Comparison of ENCODE assay signal across 32 cellular contexts in genomic region chr1:171636141-171636540, GRCh38. TPM values are rescaled to one million over a fixed set of nuclear protein-coding genes. Genes with fewer than 3 reads are reported as not detected.
DNase-seq lines count a peak whose midpoint lies in the region; ATAC-seq and TF ChIP-seq lines count a peak whose summit lies in the region.
"Had no signal": no experiment of that assay in that cellular context is flagged by ENCODE, and none has a peak within 500 bp of the region (broad histone marks: within the 10 kb centered on the region; RNA-seq: fewer than 3 reads in every experiment).

No MANE protein-coding gene starts in this region.

- ATAC-seq in GM19397 (IDR thresholded peaks at IDR 0.05; ENCODE audit: unreplicated experiment) = no peak
- ATAC-seq: body of pancreas; CD8-positive, alpha-beta T cell; left lung; right cardiac atrium had no signal

- H3K36me3 ChIP-seq in HEK293 (ENCODE audit: control insufficient read depth in 2 of 2, insufficient read depth in 1 of 2, low read length in 2 of 2) (no peaks in the 10 kb centered on the region), adipocyte (ENCODE audit: control insufficient read depth, insufficient read depth, low read length, severe bottlenecking) (no peaks in the 10 kb centered on the region), ascending aorta (no peaks in the 10 kb centered on the region)
- H3K36me3 ChIP-seq: BE2C, left lung, neutrophil, thyroid gland, vagina had no signal

- DNase-seq in EH (ENCODE audit: low read depth) (peak; percentile 16), adipocyte (ENCODE audit: low read depth) (peak; percentile 7), iPS-NIHi7 (ENCODE audit: extremely low spot score) (peak; percentile 55), ascending aorta (ENCODE audit: low spot score in 2 of 2) (no peak)
- DNase-seq in stimulated activated CD4-positive, alpha-beta T cell treated with anti-CD3 and anti-CD28 coated beads, Interleukin-2, amount 100 ng/mL, for 48 hours = no peak
- DNase-seq in activated naive CD4-positive, alpha-beta T cell treated with anti-CD3 and anti-CD28 coated beads for 36 hours = no peak
- DNase-seq: activated CD4-positive, alpha-beta T cell treated with anti-CD3 and anti-CD28 coated beads, Interleukin-2, amount 10 ng/mL, durations not matched to agents 7 days and 5 days; activated naive CD4-positive, alpha-beta T cell; activated T-cell treated with anti-CD3 and anti-CD28 coated beads, Interleukin-2, amount 50 U/mL, for 1 hour; BE2C; body of pancreas; CD8-positive, alpha-beta T cell; left lung; mesendoderm; MV-4-11; NCI-H1436; NCI-H2081 treated with DMSO at 0.1 percent for 48 hours; NCI-H226; NCI-H526 treated with DMSO at 0.1 percent for 48 hours; NK-92 treated with Interleukin-12 subunit alpha and Interleukin-12 subunit beta, amount 100 ng/mL, for 24 hours; PC-9; posterior cingulate gyrus; right cardiac atrium; SHP77; thyroid gland had no signal

- no peak overlapping the region for H3K4me3 ChIP-seq in HEK293 (ENCODE audit: low read depth, low read length)
- no peak overlapping the region for H3K4me3 ChIP-seq in adipocyte (ENCODE audit: low read length)
- H3K4me3 ChIP-seq in ascending aorta = no peak overlapping the region
- H3K4me3 ChIP-seq: body of pancreas, left lung, PC-9, thyroid gland, vagina had no signal

- no peak overlapping the region for H3K4me3 Mint-ChIP-seq in activated naive CD4-positive, alpha-beta T cell treated with anti-CD3 and anti-CD28 coated beads for 36 hours
- H3K4me3 Mint-ChIP-seq: activated CD4-positive, alpha-beta T cell treated with anti-CD3 and anti-CD28 coated beads, Interleukin-2, amount 10 ng/mL, durations not matched to agents 7 days and 5 days; CD8-positive, alpha-beta T cell had no signal

- H3K4me1 Mint-ChIP-seq in activated naive CD4-positive, alpha-beta T cell treated with anti-CD3 and anti-CD28 coated beads for 36 hours (ENCODE audit: low read depth) = no peaks in the 10 kb centered on the region
- H3K4me1 Mint-ChIP-seq: activated CD4-positive, alpha-beta T cell treated with anti-CD3 and anti-CD28 coated beads, Interleukin-2, amount 10 ng/mL, durations not matched to agents 7 days and 5 days had no signal

- H3K9me3 ChIP-seq in HEK293 (ENCODE audit: control insufficient read depth, insufficient read depth, low read depth, low read length) (no peaks in the 10 kb centered on the region), adipocyte (ENCODE audit: control insufficient read depth, low read length) (no peaks in the 10 kb centered on the region), ascending aorta (no peaks in the 10 kb centered on the region)
- H3K9me3 ChIP-seq: BE2C, body of pancreas, left lung, neutrophil, thyroid gland, vagina had no signal

- H3K27ac Mint-ChIP-seq in activated naive CD4-positive, alpha-beta T cell treated with anti-CD3 and anti-CD28 coated beads for 36 hours = no peak overlapping the region
- H3K27ac Mint-ChIP-seq: activated CD4-positive, alpha-beta T cell treated with anti-CD3 and anti-CD28 coated beads, Interleukin-2, amount 10 ng/mL, durations not matched to agents 7 days and 5 days; CD8-positive, alpha-beta T cell had no signal

- intact Hi-C loops in ascending aorta (cut with DNase I) = no loop called here
- intact Hi-C loops in activated naive CD4-positive, alpha-beta T cell treated with anti-CD3 and anti-CD28 coated beads for 36 hours (cut with micrococcal nuclease) = no loop called here

- CTCF ChIA-PET in HEK293 (lab: Yijun Ruan, JAX) = interaction anchor here (2.4 kb wide), 1 partner anchor 9 kb away, joined by 12 read pairs; no protein-coding TSS in a partner anchor
- CTCF ChIA-PET in activated naive CD4-positive, alpha-beta T cell treated with anti-CD3 and anti-CD28 coated beads for 36 hours (lab: Charles Lee) = interaction anchor here (1.4 kb wide), 1 partner anchor 9 kb away, joined by 6 read pairs; no protein-coding TSS in a partner anchor

- no peaks in the 10 kb centered on the region for H3K36me3 Mint-ChIP-seq in activated naive CD4-positive, alpha-beta T cell treated with anti-CD3 and anti-CD28 coated beads for 36 hours (ENCODE audit: low read depth)
- H3K36me3 Mint-ChIP-seq: CD8-positive, alpha-beta T cell had no signal

- no peaks in the 10 kb centered on the region for H3K27me3 Mint-ChIP-seq in activated naive CD4-positive, alpha-beta T cell treated with anti-CD3 and anti-CD28 coated beads for 36 hours (ENCODE audit: low read depth)
- H3K27me3 Mint-ChIP-seq: activated CD4-positive, alpha-beta T cell treated with anti-CD3 and anti-CD28 coated beads, Interleukin-2, amount 10 ng/mL, durations not matched to agents 7 days and 5 days had no signal

- H3K27ac ChIP-seq in HEK293 (ENCODE audit: extremely low read depth, low read depth, low read length) = no peak overlapping the region
- H3K27ac ChIP-seq in ascending aorta = no peak overlapping the region
- H3K27ac ChIP-seq: body of pancreas, left lung, neutrophil, PC-9, thyroid gland, vagina had no signal

- no peaks in the 10 kb centered on the region for H3K9me3 Mint-ChIP-seq in activated naive CD4-positive, alpha-beta T cell treated with anti-CD3 and anti-CD28 coated beads for 36 hours
- H3K9me3 Mint-ChIP-seq: activated CD4-positive, alpha-beta T cell treated with anti-CD3 and anti-CD28 coated beads, Interleukin-2, amount 10 ng/mL, durations not matched to agents 7 days and 5 days; CD8-positive, alpha-beta T cell had no signal

- no peak overlapping the region for H3K9ac ChIP-seq in adipocyte (ENCODE audit: low read length)

- POLR2A ChIA-PET in HEK293 (lab: Yijun Ruan, JAX) = no interaction called here

- no peak for TF ChIP-seq CTCF in HEK293 (tag by site-specific recombination; IDR thresholded peaks at IDR 0.05)
- TF ChIP-seq CTCF in ascending aorta (IDR thresholded peaks at IDR 0.05) = no peak

- H3K27me3 ChIP-seq in adipocyte (replicated peaks; ENCODE audit: control insufficient read depth, insufficient read depth, low read length) (no peaks in the 10 kb centered on the region), ascending aorta (no peaks in the 10 kb centered on the region)
- H3K27me3 ChIP-seq: body of pancreas, left lung, neutrophil, thyroid gland, vagina had no signal

- H3K4me1 ChIP-seq in HEK293 (ENCODE audit: control insufficient read depth, insufficient read depth, low read length) = no peaks in the 10 kb centered on the region
- H3K4me1 ChIP-seq in adipocyte (ENCODE audit: control insufficient read depth, insufficient read depth, low read length) = peaks cover 23% of the 10 kb centered on the region
- no peaks in the 10 kb centered on the region for H3K4me1 ChIP-seq in ascending aorta
- H3K4me1 ChIP-seq: BE2C, body of pancreas, left lung, thyroid gland, vagina had no signal

TF ChIP-seq in HEK293, 187 proteins besides CTCF, POLR2A, EP300 and RAD21:
- TF ChIP-seq ZNF354C (tag by site-specific recombination; IDR thresholded peaks at IDR 0.05; ENCODE audit: borderline replicate concordance, low read depth) (no peak), REST (tag by site-specific recombination; IDR thresholded peaks at IDR 0.05) (peak; percentile 93)

RNA-seq across cellular contexts. Expression of gene MYOCOS, which starts 14.1 kb away (rescaled TPM):
- total RNA-seq in ascending aorta = not detected
- not detected for total RNA-seq in activated naive CD4-positive, alpha-beta T cell treated with anti-CD3 and anti-CD28 coated beads for 36 hours
- total RNA-seq: body of pancreas; CD8-positive, alpha-beta T cell; cerebellum; left lung; LHCN-M2; PC-9; right cardiac atrium; vagina had no signal

RNA-seq across cellular contexts. Expression of gene MYOC, which starts 16.3 kb away (rescaled TPM):
- total RNA-seq in ascending aorta = 4.2 TPM
- total RNA-seq in activated naive CD4-positive, alpha-beta T cell treated with anti-CD3 and anti-CD28 coated beads for 36 hours = not detected
- total RNA-seq: activated CD4-positive, alpha-beta T cell treated with anti-CD3 and anti-CD28 coated beads, Interleukin-2, amount 10 ng/mL, durations not matched to agents 7 days and 5 days; CD8-positive, alpha-beta T cell; LHCN-M2; PC-9; T-helper 2 cell treated with Interferon-gamma antibody and Interleukin-4, amounts not matched to agents 100 ng/mL and 5 ng/mL, for 36 hours had no signal

Comparison
In these comparisons a context has a peak if more than half of its experiments do, and no peak if none do; other contexts are left out.
1. DNase-seq: peak in EH (single experiment), adipocyte (single experiment) and iPS-NIHi7 (single experiment); none in ascending aorta (0 of 2), stimulated activated CD4-positive, alpha-beta T cell treated with anti-CD3 and anti-CD28 coated beads, Interleukin-2, amount 100 ng/mL, for 48 hours (0 of 2) and activated naive CD4-positive, alpha-beta T cell treated with anti-CD3 and anti-CD28 coated beads for 36 hours (single experiment).